ENCODE assay signal across 1 cellular context in genomic region chr6:30912746-30913520, GRCh38.
TF ChIP-seq lines count a peak whose summit lies in the region.

No MANE protein-coding gene starts in this region.

TF ChIP-seq in GM12878, 131 proteins besides CTCF, POLR2A, EP300 and RAD21:
- no peak for TF ChIP-seq MTA2 (IDR thresholded peaks at IDR 0.05; ENCODE audit: low read depth)
- no peak for TF ChIP-seq GATAD2B (conservative IDR thresholded peaks at IDR 0.05; ENCODE audit: low read depth)
- TF ChIP-seq NKRF (conservative IDR thresholded peaks at IDR 0.05): no peak
- no peak for TF ChIP-seq ATF2 (IDR thresholded peaks at IDR 0.05; ENCODE audit: low read length)
- TF ChIP-seq MEF2A (IDR thresholded peaks at IDR 0.05; ENCODE audit: insufficient read depth, low read depth, low read length): no peak
- no peak for TF ChIP-seq RELB (IDR thresholded peaks at IDR 0.05; ENCODE audit: low read depth)
- no peak for TF ChIP-seq HCFC1 (IDR thresholded peaks at IDR 0.05; ENCODE audit: low read length)
- no peak for TF ChIP-seq WRNIP1 (IDR thresholded peaks at IDR 0.05; ENCODE audit: borderline replicate concordance, low read depth, low read length)
- no peak for TF ChIP-seq MYB (IDR thresholded peaks at IDR 0.05; ENCODE audit: borderline replicate concordance, low read depth, low read length)
- TF ChIP-seq TCF3 (IDR thresholded peaks at IDR 0.05; ENCODE audit: borderline replicate concordance, insufficient read depth, low read depth, low read length): no peak
- no peak for TF ChIP-seq CBX5 (IDR thresholded peaks at IDR 0.05; ENCODE audit: low read depth)
- TF ChIP-seq, protein P1, sequence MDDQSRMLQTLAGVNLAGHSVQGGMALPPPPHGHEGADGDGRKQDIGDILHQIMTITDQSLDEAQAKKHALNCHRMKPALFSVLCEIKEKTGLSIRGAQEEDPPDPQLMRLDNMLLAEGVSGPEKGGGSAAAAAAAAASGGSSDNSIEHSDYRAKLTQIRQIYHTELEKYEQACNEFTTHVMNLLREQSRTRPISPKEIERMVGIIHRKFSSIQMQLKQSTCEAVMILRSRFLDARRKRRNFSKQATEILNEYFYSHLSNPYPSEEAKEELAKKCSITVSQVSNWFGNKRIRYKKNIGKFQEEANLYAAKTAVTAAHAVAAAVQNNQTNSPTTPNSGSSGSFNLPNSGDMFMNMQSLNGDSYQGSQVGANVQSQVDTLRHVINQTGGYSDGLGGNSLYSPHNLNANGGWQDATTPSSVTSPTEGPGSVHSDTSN (IDR thresholded peaks at IDR 0.05; ENCODE audit: insufficient replicate concordance, low read depth, low read length): no peak
- no peak for TF ChIP-seq CEBPZ (IDR thresholded peaks at IDR 0.05; ENCODE audit: low read depth, low read length)
- no peak for TF ChIP-seq ETV6 (conservative IDR thresholded peaks at IDR 0.05 in 1 of 2, IDR thresholded peaks at IDR 0.05 in 1 of 2; ENCODE audit: borderline replicate concordance in 1 of 2, low read depth in 1 of 2)
- TF ChIP-seq CREM (IDR thresholded peaks at IDR 0.05; ENCODE audit: low read depth): no peak
- no peak for TF ChIP-seq ZNF384 (IDR thresholded peaks at IDR 0.05; ENCODE audit: borderline replicate concordance, low read depth, low read length)
- TF ChIP-seq SP1 (IDR thresholded peaks at IDR 0.05; ENCODE audit: low read depth, low read length): no peak
- no peak for TF ChIP-seq POLR2AphosphoS5 (IDR thresholded peaks at IDR 0.05; ENCODE audit: low read length)
- TF ChIP-seq ZNF24 (IDR thresholded peaks at IDR 0.05): no peak
TF ChIP-seq in GM12878: peak in this region for 0.
